ENCODE assay signal across 2 cellular contexts in genomic region chr7:131649003-131649541, GRCh38.
TF ChIP-seq lines count a peak whose summit lies in the region.

No MANE protein-coding gene starts in this region.

TF ChIP-seq in GM23338, 12 proteins besides CTCF, POLR2A, EP300 and RAD21:
- no peak for TF ChIP-seq ZNF114 (CRISPR knock-in tag; IDR thresholded peaks at IDR 0.05)
- TF ChIP-seq NANOG (IDR thresholded peaks at IDR 0.05; ENCODE audit: borderline replicate concordance): no peak
- TF ChIP-seq REST (IDR thresholded peaks at IDR 0.05; ENCODE audit: unreplicated experiment): peak; percentile 49
- TF ChIP-seq EZH2phosphoT487 (IDR thresholded peaks at IDR 0.05; ENCODE audit: unreplicated experiment): no peak
- TF ChIP-seq ETS1 (IDR thresholded peaks at IDR 0.05): no peak
- TF ChIP-seq EZH2 (IDR thresholded peaks at IDR 0.05; ENCODE audit: low read depth, unreplicated experiment): no peak
- TF ChIP-seq ZNF462 (CRISPR knock-in tag; IDR thresholded peaks at IDR 0.05): no peak
- no peak for TF ChIP-seq JUNB (IDR thresholded peaks at IDR 0.05; ENCODE audit: unreplicated experiment)
- TF ChIP-seq ZNF331 (CRISPR knock-in tag; IDR thresholded peaks at IDR 0.05; ENCODE audit: low read depth): no peak
- TF ChIP-seq POLR2AphosphoS5 (IDR thresholded peaks at IDR 0.05; ENCODE audit: low read depth): 0 out of 2 replicates have a peak, but pooled peaks have one; percentile 26
- peak; percentile 20; the same call in 1 of the 2 replicates for TF ChIP-seq CREB1 (CRISPR knock-in tag; IDR thresholded peaks at IDR 0.05; ENCODE audit: low read depth)
- no peak for TF ChIP-seq STAT1 (IDR thresholded peaks at IDR 0.05; ENCODE audit: unreplicated experiment)
TF ChIP-seq in GM23338: peak in this region for 3.

TF ChIP-seq in HepG2, 621 proteins besides CTCF, POLR2A, EP300 and RAD21:
- no peak for TF ChIP-seq ZNF703 (CRISPR knock-in tag; IDR thresholded peaks at IDR 0.05; ENCODE audit: borderline replicate concordance)
- TF ChIP-seq ZFP36L1 (CRISPR knock-in tag; IDR thresholded peaks at IDR 0.05): no peak
- peak; percentile 19; the same call in 1 of the 2 replicates for TF ChIP-seq CREB1 (IDR thresholded peaks at IDR 0.05)
- no peak for TF ChIP-seq CREB1 (CRISPR knock-in tag; IDR thresholded peaks at IDR 0.05)
- TF ChIP-seq SMAD1 (CRISPR knock-in tag; IDR thresholded peaks at IDR 0.05; ENCODE audit: borderline replicate concordance, low read depth): no peak
- peak; percentile 31; the same call in 1 of the 2 replicates for TF ChIP-seq ATF7 (IDR thresholded peaks at IDR 0.05)
- no peak for TF ChIP-seq ATF7 (CRISPR knock-in tag; IDR thresholded peaks at IDR 0.05)
